24 cellular contexts compared by ENCODE assay signal in the genomic region with DNA sequence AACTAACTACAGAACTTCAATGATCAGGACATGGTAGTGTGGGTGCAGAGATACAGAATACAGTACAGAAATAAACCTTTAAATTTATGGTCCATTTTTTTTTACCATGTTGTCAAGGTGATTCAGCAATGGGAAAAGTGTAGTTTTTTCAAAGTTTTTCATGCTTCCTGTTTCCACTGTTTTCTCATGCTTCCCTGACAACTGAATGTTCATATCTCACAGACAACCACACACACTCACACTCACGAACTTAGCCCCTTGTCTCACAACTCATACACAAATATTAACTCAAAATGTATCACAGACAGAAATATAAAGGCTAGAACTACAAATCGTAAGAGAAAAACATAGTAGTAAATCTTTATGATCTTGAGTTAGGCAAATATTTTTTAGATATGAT.
"Had no signal": no experiment of that assay in that cellular context is flagged by ENCODE, and none has a peak within 500 bp of the region (broad histone marks: within the 10 kb centered on the region; RNA-seq: fewer than 3 reads in every experiment).

No MANE protein-coding gene starts in this region.

- H3K27ac ChIP-seq: left ventricle myocardium inferior, neutrophil, skin epidermis, testis, transverse colon had no signal

- H3K4me1 ChIP-seq: left ventricle myocardium inferior, testis, transverse colon had no signal

- H3K4me3 ChIP-seq: left ventricle myocardium inferior, lung, skin epidermis, testis, transverse colon had no signal

- ATAC-seq: activated CD4-positive, alpha-beta T cell treated with anti-CD3 and anti-CD28 coated beads for 36 hours; activated CD8-positive, alpha-beta memory T cell treated with anti-CD3 and anti-CD28 coated beads, Interleukin-2, amount 10 ng/mL, durations not matched to agents 7 days and 5 days; activated CD8-positive, alpha-beta T cell treated with anti-CD3 and anti-CD28 coated beads, Interleukin-2, amount 10 ng/mL, durations not matched to agents 7 days and 5 days; sciatic nerve; stimulated activated naive CD8-positive, alpha-beta T cell treated with anti-CD3 and anti-CD28 coated beads, Interleukin-15, Interleukin-2, amounts not matched to agents 100 U/mL and 50 U/mL, for 24 hours had no signal

- H3K36me3 ChIP-seq: left ventricle myocardium inferior, neutrophil, transverse colon had no signal

- H3K9me3 ChIP-seq: left ventricle myocardium inferior, neutrophil, testis, transverse colon had no signal

- H3K27me3 ChIP-seq: neutrophil, testis, transverse colon had no signal

- DNase-seq: activated CD4-positive, alpha-beta T cell treated with anti-CD3 and anti-CD28 coated beads for 36 hours; activated CD4-positive, CD25-positive, alpha-beta regulatory T cell; activated CD8-positive, alpha-beta memory T cell treated with anti-CD3 and anti-CD28 coated beads, Interleukin-2, amount 10 ng/mL, durations not matched to agents 7 days and 5 days; activated CD8-positive, alpha-beta T cell treated with anti-CD3 and anti-CD28 coated beads, Interleukin-2, amount 10 ng/mL, durations not matched to agents 7 days and 5 days; activated T-cell treated with anti-CD3 and anti-CD28 coated beads, Interleukin-2, amount 50 U/mL, for 48 hours; anterior cingulate cortex; cortex of kidney; effector CD4-positive, alpha-beta T cell; erythroblast; head of caudate nucleus; islet precursor cell; left ventricle myocardium inferior; nephron progenitor cell; retina; stimulated activated CD4-positive, alpha-beta T cell treated with anti-CD3 and anti-CD28 coated beads, Interleukin-12 subunit alpha, Interleukin-12 subunit beta, amount 100 ng/mL, for 4 hours; stimulated activated CD4-positive, alpha-beta T cell treated with anti-CD3 and anti-CD28 coated beads, Interleukin-4, amount 100 ng/mL, for 1 hour; stimulated activated naive CD8-positive, alpha-beta T cell treated with anti-CD3 and anti-CD28 coated beads, Interleukin-15, Interleukin-2, amounts not matched to agents 100 U/mL and 50 U/mL, for 24 hours; SW 1271; testis; transverse colon had no signal
